ENCODE assay signal across 9 cellular contexts in the genomic region with DNA sequence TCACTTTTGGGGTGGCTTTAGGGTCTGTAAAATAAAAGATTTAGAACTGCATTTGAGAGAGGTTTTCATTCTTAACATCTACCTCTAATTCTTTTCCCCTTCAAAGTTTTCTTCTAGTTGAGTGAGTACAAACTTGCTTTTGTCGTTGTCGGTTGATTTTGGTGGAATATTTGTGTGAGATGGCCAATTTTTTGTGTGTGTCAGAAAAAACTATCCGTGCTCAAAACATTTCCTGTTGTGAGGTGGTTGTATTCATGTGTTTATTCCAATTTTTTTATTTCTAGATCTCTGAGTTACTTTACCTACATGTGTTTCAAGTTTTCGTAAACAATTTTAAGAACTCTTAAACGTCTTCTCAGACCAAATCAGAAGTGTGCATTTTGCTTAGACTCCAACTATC. TPM values are rescaled to one million over a fixed set of nuclear protein-coding genes. Genes with fewer than 3 reads are reported as not detected.
DNase-seq lines count a peak whose midpoint lies in the region; ATAC-seq and TF ChIP-seq lines count a peak whose summit lies in the region.
"Had no signal": no experiment of that assay in that cellular context is flagged by ENCODE, and none has a peak within 500 bp of the region (broad histone marks: within the 10 kb centered on the region; RNA-seq: fewer than 3 reads in every experiment).

No MANE protein-coding gene starts in this region.

- TF ChIP-seq RAD21 in HCT116 (IDR thresholded peaks at IDR 0.05; ENCODE audit: low read depth) = no peak

- H3K9me2 ChIP-seq in HCT116 (ENCODE audit: insufficient read depth) = no peaks in the 10 kb centered on the region
- no peaks in the 10 kb centered on the region for H3K9me2 ChIP-seq in hepatocyte (replicated peaks; ENCODE audit: insufficient read depth)

- POLR2A ChIA-PET in HCT116 (lab: Charles Lee) = no interaction called here
- POLR2A ChIA-PET in activated CD8-positive, alpha-beta T cell treated with anti-CD3 and anti-CD28 coated beads for 36 hours (lab: Charles Lee) = interaction anchor here (0.8 to 2.0 kb wide), 4 partner anchors 65 to 173 kb away, joined by 3 to 9 read pairs (median 3); no protein-coding TSS in a partner anchor

- H3K4me3 Mint-ChIP-seq in activated CD8-positive, alpha-beta T cell treated with anti-CD3 and anti-CD28 coated beads for 36 hours = peak overlapping the region; percentile 91

- CTCF ChIA-PET in HCT116 (lab: Charles Lee) = no interaction called here
- CTCF ChIA-PET in activated CD8-positive, alpha-beta T cell treated with anti-CD3 and anti-CD28 coated beads for 36 hours (lab: Charles Lee) = interaction anchor here (1.2 kb wide), 1 partner anchor 317 kb away, joined by 8 read pairs; no protein-coding TSS in a partner anchor

- no peaks in the 10 kb centered on the region for H3K27me3 Mint-ChIP-seq in activated CD8-positive, alpha-beta T cell treated with anti-CD3 and anti-CD28 coated beads for 36 hours

- peak overlapping the region; percentile 76 for H3K9ac ChIP-seq in HCT116 (ENCODE audit: low read length)
- peak overlapping the region; percentile 93 for H3K9ac ChIP-seq in skeletal muscle satellite cell (ENCODE audit: low read depth, low read length)

- H3K79me2 ChIP-seq in HCT116 (ENCODE audit: insufficient read depth, low read length) (peaks cover 61% of the 10 kb centered on the region), hepatocyte (peaks cover 60% of the 10 kb centered on the region)

- intact Hi-C loops in HCT116 (cut with micrococcal nuclease) = loop anchor here (5.0 to 10.0 kb wide), 3 partner anchors 232 to 1185 kb away; no protein-coding TSS in a partner anchor
- intact Hi-C loops in activated CD8-positive, alpha-beta T cell treated with anti-CD3 and anti-CD28 coated beads for 36 hours (cut with micrococcal nuclease) = loop anchor here (10.0 kb wide), 2 partner anchors 135 to 295 kb away; no protein-coding TSS in a partner anchor

- H3K36me3 Mint-ChIP-seq in activated CD8-positive, alpha-beta T cell treated with anti-CD3 and anti-CD28 coated beads for 36 hours (ENCODE audit: low read depth) = peaks cover 8% of the 10 kb centered on the region

- H4K20me1 ChIP-seq in HCT116 (ENCODE audit: insufficient read depth) = no peaks in the 10 kb centered on the region
- peaks cover 25% of the 10 kb centered on the region for H4K20me1 ChIP-seq in hepatocyte (ENCODE audit: insufficient read depth, poor library complexity, severe bottlenecking)

- TF ChIP-seq CTCF in HCT116 (IDR thresholded peaks at IDR 0.05 in 2 of 3, conservative IDR thresholded peaks at IDR 0.05 in 1 of 3; ENCODE audit: borderline replicate concordance in 1 of 3, insufficient read depth in 1 of 3, low read depth in 2 of 3, low read length in 2 of 3) (no peak), hepatocyte (IDR thresholded peaks at IDR 0.05; ENCODE audit: poor library complexity) (no peak)
- TF ChIP-seq CTCF in activated CD8-positive, alpha-beta T cell treated with anti-CD3 and anti-CD28 coated beads for 36 hours (IDR thresholded peaks at IDR 0.05) = no peak

- WGBS in hepatocyte (ENCODE audit: low lambda C conversion rate, missing lambda C conversion rate) = 20% methylated on average over 5 of the region's 5 CpGs

- H3K36me3 ChIP-seq in HCT116 (ENCODE audit: control insufficient read depth in 1 of 2, insufficient read depth in 2 of 2, low read length in 2 of 2) = no peaks in the 10 kb centered on the region
- H3K36me3 ChIP-seq in hepatocyte (replicated peaks; ENCODE audit: insufficient read depth, low read depth) = no peaks in the 10 kb centered on the region
- no peaks in the 10 kb centered on the region for H3K36me3 ChIP-seq in skeletal muscle satellite cell (ENCODE audit: insufficient read depth, low read length)
- H3K36me3 ChIP-seq: SJCRH30 had no signal

- H3K9me3 ChIP-seq in HCT116 (ENCODE audit: control insufficient read depth in 1 of 2, insufficient read depth in 1 of 2, low read depth in 1 of 2, low read length in 2 of 2) = no peaks in the 10 kb centered on the region
- H3K9me3 ChIP-seq in hepatocyte (ENCODE audit: low read depth) = no peaks in the 10 kb centered on the region
- no peaks in the 10 kb centered on the region for H3K9me3 ChIP-seq in skeletal muscle satellite cell (replicated peaks; ENCODE audit: low read length)
- H3K9me3 ChIP-seq: SJCRH30 had no signal

- H3K4me1 ChIP-seq in HCT116 (ENCODE audit: control insufficient read depth in 1 of 2, insufficient read depth in 2 of 2, low read length in 2 of 2) (peaks cover 13 to 39% of the 10 kb centered on the region in 2 experiments; a peak in 3 of 4 replicates), hepatocyte (ENCODE audit: insufficient read depth) (no peaks in the 10 kb centered on the region), skeletal muscle satellite cell (ENCODE audit: control insufficient read depth, insufficient read depth, low read length) (peaks cover 21% of the 10 kb centered on the region)
- H3K4me1 ChIP-seq: SJCRH30 had no signal

- DNase-seq in HCT116 (ENCODE audit: low read depth, low spot score) = no peak
- DNase-seq in activated CD8-positive, alpha-beta T cell treated with anti-CD3 and anti-CD28 coated beads for 36 hours = no peak
- no peak for DNase-seq in hepatocyte (ENCODE audit: low spot score)
- DNase-seq in NCI-H774 (lab: John Stamatoyannopoulos, UW) = no peak
- DNase-seq in T1000 (lab: John Stamatoyannopoulos, UW) = no peak
- DNase-seq in stimulated activated CD4-positive, alpha-beta T cell treated with anti-CD3 and anti-CD28 coated beads, Interleukin-2, amount 100 ng/mL, for 48 hours = no peak
- DNase-seq: SJCRH30 had no signal

- H3K4me1 Mint-ChIP-seq in activated CD8-positive, alpha-beta T cell treated with anti-CD3 and anti-CD28 coated beads for 36 hours (ENCODE audit: low read depth) = peaks cover 43% of the 10 kb centered on the region

- peak overlapping the region; percentile 67 for H3K4me3 ChIP-seq in HCT116 (replicated peaks in 1 of 2; ENCODE audit: low read depth in 1 of 2, low read length in 2 of 2)
- H3K4me3 ChIP-seq in hepatocyte = peak overlapping the region; percentile 88
- peak overlapping the region; percentile 98 for H3K4me3 ChIP-seq in skeletal muscle satellite cell (ENCODE audit: low read length)
- H3K4me3 ChIP-seq: SJCRH30 had no signal

- peaks cover 7% of the 10 kb centered on the region for H3K9me3 Mint-ChIP-seq in activated CD8-positive, alpha-beta T cell treated with anti-CD3 and anti-CD28 coated beads for 36 hours

- no peak for ATAC-seq in HCT116
- no peak for ATAC-seq in activated CD8-positive, alpha-beta T cell treated with anti-CD3 and anti-CD28 coated beads for 36 hours
- no peak for ATAC-seq in GM19455 (IDR thresholded peaks at IDR 0.05; ENCODE audit: unreplicated experiment)

- no peaks in the 10 kb centered on the region for H3K27me3 ChIP-seq in HCT116 (ENCODE audit: insufficient read depth, low read length)
- H3K27me3 ChIP-seq in hepatocyte = no peaks in the 10 kb centered on the region
- no peaks in the 10 kb centered on the region for H3K27me3 ChIP-seq in skeletal muscle satellite cell (ENCODE audit: control insufficient read depth, insufficient read depth, low read length)
- H3K27me3 ChIP-seq: SJCRH30 had no signal

- H2AFZ ChIP-seq in HCT116 (ENCODE audit: low read depth, low read length, poor library complexity, severe bottlenecking) = no peak overlapping the region
- H2AFZ ChIP-seq in hepatocyte = peak overlapping the region; percentile 8

- BruUV-seq in HCT116 (replicated peaks; lab: Mats Ljungman, UMichigan) = no TSS peak

- RAD21 ChIA-PET in HCT116 (lab: Charles Lee; ENCODE audit: low non-redundant PET in 1 of 2, low total read pairs in 2 of 2, uncharacterized antibody in 2 of 2, unreplicated experiment in 2 of 2) = no interaction called here

- peak overlapping the region; percentile 92; the same call in 1 of the 2 replicates for H3K27ac ChIP-seq in HCT116 (ENCODE audit: low read depth, low read length)
- H3K27ac ChIP-seq in hepatocyte = peak overlapping the region; percentile 90
- H3K27ac ChIP-seq: SJCRH30 had no signal

- H3K27ac Mint-ChIP-seq in activated CD8-positive, alpha-beta T cell treated with anti-CD3 and anti-CD28 coated beads for 36 hours = peak overlapping the region; percentile 94

- no peak for TF ChIP-seq POLR2A in HCT116 (IDR thresholded peaks at IDR 0.05; ENCODE audit: borderline replicate concordance, extremely low read depth, insufficient read depth, insufficient read length)

- H3K4me2 ChIP-seq in HCT116 (ENCODE audit: low read length) (peak overlapping the region; percentile 67), hepatocyte (peak overlapping the region; percentile 73), skeletal muscle satellite cell (ENCODE audit: low read length) (peak overlapping the region; percentile 76)

TF ChIP-seq in HCT116, 20 proteins besides CTCF, POLR2A, EP300 and RAD21 (continues in another document):
- TF ChIP-seq, protein P1, sequence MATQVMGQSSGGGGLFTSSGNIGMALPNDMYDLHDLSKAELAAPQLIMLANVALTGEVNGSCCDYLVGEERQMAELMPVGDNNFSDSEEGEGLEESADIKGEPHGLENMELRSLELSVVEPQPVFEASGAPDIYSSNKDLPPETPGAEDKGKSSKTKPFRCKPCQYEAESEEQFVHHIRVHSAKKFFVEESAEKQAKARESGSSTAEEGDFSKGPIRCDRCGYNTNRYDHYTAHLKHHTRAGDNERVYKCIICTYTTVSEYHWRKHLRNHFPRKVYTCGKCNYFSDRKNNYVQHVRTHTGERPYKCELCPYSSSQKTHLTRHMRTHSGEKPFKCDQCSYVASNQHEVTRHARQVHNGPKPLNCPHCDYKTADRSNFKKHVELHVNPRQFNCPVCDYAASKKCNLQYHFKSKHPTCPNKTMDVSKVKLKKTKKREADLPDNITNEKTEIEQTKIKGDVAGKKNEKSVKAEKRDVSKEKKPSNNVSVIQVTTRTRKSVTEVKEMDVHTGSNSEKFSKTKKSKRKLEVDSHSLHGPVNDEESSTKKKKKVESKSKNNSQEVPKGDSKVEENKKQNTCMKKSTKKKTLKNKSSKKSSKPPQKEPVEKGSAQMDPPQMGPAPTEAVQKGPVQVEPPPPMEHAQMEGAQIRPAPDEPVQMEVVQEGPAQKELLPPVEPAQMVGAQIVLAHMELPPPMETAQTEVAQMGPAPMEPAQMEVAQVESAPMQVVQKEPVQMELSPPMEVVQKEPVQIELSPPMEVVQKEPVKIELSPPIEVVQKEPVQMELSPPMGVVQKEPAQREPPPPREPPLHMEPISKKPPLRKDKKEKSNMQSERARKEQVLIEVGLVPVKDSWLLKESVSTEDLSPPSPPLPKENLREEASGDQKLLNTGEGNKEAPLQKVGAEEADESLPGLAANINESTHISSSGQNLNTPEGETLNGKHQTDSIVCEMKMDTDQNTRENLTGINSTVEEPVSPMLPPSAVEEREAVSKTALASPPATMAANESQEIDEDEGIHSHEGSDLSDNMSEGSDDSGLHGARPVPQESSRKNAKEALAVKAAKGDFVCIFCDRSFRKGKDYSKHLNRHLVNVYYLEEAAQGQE (IDR thresholded peaks at IDR 0.05; ENCODE audit: low read depth) = no peak

RNA-seq across cellular contexts. Expression of a gene that starts 1.6 kb away (rescaled TPM):
- total RNA-seq in HCT116 (2021; ENCODE audit: unreplicated experiment) = 29.7 TPM
- 12.4 and 12.5 TPM in 2 replicates for polyA plus RNA-seq in HCT116 (2012)
- total RNA-seq in activated CD8-positive, alpha-beta T cell treated with anti-CD3 and anti-CD28 coated beads for 36 hours = 10 to 100 TPM; 32.1 to 33.4 TPM
- 67.1 and 69.8 TPM in 2 replicates for total RNA-seq in hepatocyte
- 10.6 and 11.0 TPM in 2 replicates for polyA plus RNA-seq in hepatocyte
- 97.9 and 134 TPM in 2 replicates for total RNA-seq in skeletal muscle satellite cell (2012; rRNA removed)
- total RNA-seq: SJCRH30 had no signal
